In the genomic region with DNA sequence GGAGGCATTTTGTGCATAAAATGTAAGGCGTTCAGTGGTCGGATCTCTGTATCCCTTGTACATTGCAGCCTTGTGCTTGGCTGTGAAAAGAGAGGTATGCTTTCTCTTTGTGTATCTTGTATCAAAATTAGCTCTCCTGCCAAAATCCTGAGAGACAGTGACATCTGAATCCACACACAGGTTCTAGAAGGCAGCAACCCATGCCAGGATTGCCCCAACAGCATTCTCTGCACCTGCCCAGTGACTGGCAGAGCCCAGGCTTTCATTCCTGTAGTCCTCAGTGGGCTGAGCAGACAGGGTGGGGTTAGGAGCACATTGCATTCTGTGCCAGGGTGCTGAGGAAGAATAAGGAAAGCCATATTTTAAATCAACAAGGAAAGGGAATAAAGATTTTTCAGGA, we compare ENCODE assay signal across 24 cellular contexts.
"Had no signal": no experiment of that assay in that cellular context is flagged by ENCODE, and none has a peak within 500 bp of the region (broad histone marks: within the 10 kb centered on the region; RNA-seq: fewer than 3 reads in every experiment).

No MANE protein-coding gene starts in this region.

- H3K27me3 ChIP-seq: esophagus muscularis mucosa, foreskin keratinocyte, left lung had no signal

- DNase-seq: dermis blood vessel endothelial cell; dorsolateral prefrontal cortex; effector CD4-positive, alpha-beta T cell; effector memory CD4-positive, alpha-beta T cell; foreskin keratinocyte; glutamatergic neuron; head of caudate nucleus; heart right ventricle; hippocampal formation; left cardiac atrium; left lung; left ventricle myocardium superior; lower lobe of right lung; mesenchymal stem cell; mucosa of descending colon; naive B cell had no signal

- H3K9me3 ChIP-seq: lower lobe of right lung, mucosa of descending colon had no signal

- H3K4me1 ChIP-seq: esophagus muscularis mucosa, foreskin keratinocyte, heart right ventricle, left lung, lower lobe of right lung had no signal

- H3K27ac Mint-ChIP-seq: mesothelial cell of epicardium, naive B cell had no signal

- H3K4me3 Mint-ChIP-seq: mesothelial cell of epicardium had no signal

- H3K36me3 ChIP-seq: esophagus muscularis mucosa, heart right ventricle, left lung, lower lobe of right lung had no signal

- H3K4me1 Mint-ChIP-seq: naive B cell had no signal

- H3K36me3 Mint-ChIP-seq: mesothelial cell of epicardium, naive B cell had no signal

- ATAC-seq: foreskin keratinocyte, heart right ventricle, left cardiac atrium, left lung, left ventricle myocardium superior, lower lobe of right lung, mucosa of descending colon had no signal

- H3K4me3 ChIP-seq: coronary artery, dorsolateral prefrontal cortex, esophagus muscularis mucosa, heart right ventricle, left lung, lower lobe of right lung, mucosa of descending colon had no signal

- FAIRE-seq: colon, endothelial cell of umbilical vein, frontal cortex, islet of Langerhans, keratinocyte had no signal

- H3K27ac ChIP-seq: coronary artery, esophagus muscularis mucosa, foreskin keratinocyte, heart right ventricle, left lung, lower lobe of right lung had no signal
